Comparison of ENCODE assay signal across 29 cellular contexts in genomic region chr18:46271488-46271887, GRCh38.
"Had no signal": no experiment of that assay in that cellular context is flagged by ENCODE, and none has a peak within 500 bp of the region (broad histone marks: within the 10 kb centered on the region; RNA-seq: fewer than 3 reads in every experiment).

No MANE protein-coding gene starts in this region.

- FAIRE-seq: urothelium cell line had no signal

- H3K36me3 ChIP-seq: suprapubic skin, thoracic aorta, thyroid gland, transverse colon, uterus had no signal

- H3K27me3 ChIP-seq: stomach, suprapubic skin, testis, thyroid gland, tibial artery, tibial nerve, transverse colon, upper lobe of left lung, upper lobe of right lung, uterus, vagina had no signal

- H3K4me1 Mint-ChIP-seq: stimulated activated memory B cell treated with anti-CD40 and anti-IgM and Interleukin-4, amounts not matched to agents 10 μg/mL and 1 μg/mL and 100 μg/mL, for 72 hours had no signal

- H3K4me3 Mint-ChIP-seq: stimulated activated effector memory CD8-positive, alpha-beta T cell treated with anti-CD3 and anti-CD28 coated beads, Interleukin-12 subunit alpha, Interleukin-12 subunit beta, amount 100 ng/mL, for 72 hours; stimulated activated memory B cell treated with anti-CD40 and anti-IgM and Interleukin-4, amounts not matched to agents 10 μg/mL and 1 μg/mL and 100 μg/mL, for 72 hours; stimulated activated naive B cell treated with anti-CD40 and anti-IgM and Interleukin-4, amounts not matched to agents 10 μg/mL and 1 μg/mL and 100 μg/mL, for 72 hours; stimulated activated naive CD8-positive, alpha-beta T cell treated with anti-CD3 and anti-CD28 coated beads, Interleukin-15, amount 100 ng/mL, for 72 hours; stimulated activated naive CD8-positive, alpha-beta T cell treated with anti-CD3 and anti-CD28 coated beads, Interleukin-15, Interleukin-2, amounts not matched to agents 100 ng/mL and 50 ng/mL, for 24 hours; type B pancreatic cell had no signal

- H3K9me3 ChIP-seq: stomach, suprapubic skin, testis, thoracic aorta, thyroid gland, tibial artery, tibial nerve, transverse colon, upper lobe of left lung, upper lobe of right lung, uterus, vagina had no signal

- H3K27ac Mint-ChIP-seq: stimulated activated effector memory CD8-positive, alpha-beta T cell treated with anti-CD3 and anti-CD28 coated beads, Interleukin-12 subunit alpha, Interleukin-12 subunit beta, amount 100 ng/mL, for 72 hours; stimulated activated memory B cell treated with anti-CD40 and anti-IgM and Interleukin-4, amounts not matched to agents 10 μg/mL and 1 μg/mL and 100 μg/mL, for 72 hours; stimulated activated naive B cell treated with anti-CD40 and anti-IgM and Interleukin-4, amounts not matched to agents 10 μg/mL and 1 μg/mL and 100 μg/mL, for 72 hours; stimulated activated naive CD8-positive, alpha-beta T cell treated with anti-CD3 and anti-CD28 coated beads, Interleukin-15, Interleukin-2, amounts not matched to agents 100 ng/mL and 50 ng/mL, for 24 hours; type B pancreatic cell had no signal

- ATAC-seq: stimulated activated effector memory CD8-positive, alpha-beta T cell treated with anti-CD3 and anti-CD28 coated beads, Interleukin-12 subunit alpha, Interleukin-12 subunit beta, amount 100 ng/mL, for 72 hours; stimulated activated memory B cell treated with anti-CD40 and anti-IgM and Interleukin-4, amounts not matched to agents 10 μg/mL and 1 μg/mL and 100 μg/mL, for 72 hours; stimulated activated naive B cell treated with anti-CD40 and anti-IgM and Interleukin-4, amounts not matched to agents 10 μg/mL and 1 μg/mL and 100 μg/mL, for 72 hours; stimulated activated naive CD8-positive, alpha-beta T cell treated with anti-CD3 and anti-CD28 coated beads, Interleukin-15, amount 100 ng/mL, for 72 hours; stimulated activated naive CD8-positive, alpha-beta T cell treated with anti-CD3 and anti-CD28 coated beads, Interleukin-15, Interleukin-2, amounts not matched to agents 100 U/mL and 50 U/mL, for 24 hours; upper lobe of right lung had no signal

- DNase-seq: stimulated activated CD4-positive, alpha-beta T cell treated with anti-CD3 and anti-CD28 coated beads, Interleukin-2, amount 100 ng/mL, for 48 hours; stimulated activated CD4-positive, alpha-beta T cell treated with anti-CD3 and anti-CD28 coated beads, Interleukin-4, amount 100 ng/mL, for 1 hour; stimulated activated CD4-positive, alpha-beta T cell treated with anti-CD3 and anti-CD28 coated beads, Interleukin-4, amount 100 ng/mL, for 24 hours; stimulated activated CD4-positive, alpha-beta T cell treated with anti-CD3 and anti-CD28 coated beads, Interleukin-4, amount 100 ng/mL, for 4 hours; stimulated activated CD8-positive, alpha-beta memory T cell treated with anti-CD3 and anti-CD28 coated beads, Interleukin-4, amount 100 ng/mL, for 48 hours; stimulated activated naive B cell treated with anti-CD40 and anti-IgM and Interleukin-4, amounts not matched to agents 10 μg/mL and 1 μg/mL and 100 μg/mL, for 72 hours; stimulated activated naive CD4-positive, alpha-beta T cell; stimulated activated naive CD4-positive, alpha-beta T cell treated with Interleukin-2 at 50 U/mL for 16 hours; stimulated activated naive CD8-positive, alpha-beta T cell treated with anti-CD3 and anti-CD28 coated beads, Interleukin-15, amount 100 ng/mL, for 72 hours; stimulated activated naive CD8-positive, alpha-beta T cell treated with anti-CD3 and anti-CD28 coated beads, Interleukin-15, Interleukin-2, amounts not matched to agents 100 U/mL and 50 U/mL, for 24 hours; stomach; substantia nigra; testis; thyroid gland; tibial artery; transverse colon; trophoblast cell; upper lobe of left lung; upper lobe of right lung; uterus had no signal

- H3K27ac ChIP-seq: stomach, suprapubic skin, testis, thoracic aorta, thyroid gland, tibial artery, tibial nerve, upper lobe of left lung, upper lobe of right lung, uterus, vagina had no signal

- H3K9me3 Mint-ChIP-seq: stimulated activated effector memory CD8-positive, alpha-beta T cell treated with anti-CD3 and anti-CD28 coated beads, Interleukin-12 subunit alpha, Interleukin-12 subunit beta, amount 100 ng/mL, for 72 hours; stimulated activated memory B cell treated with anti-CD40 and anti-IgM and Interleukin-4, amounts not matched to agents 10 μg/mL and 1 μg/mL and 100 μg/mL, for 72 hours; stimulated activated naive B cell treated with anti-CD40 and anti-IgM and Interleukin-4, amounts not matched to agents 10 μg/mL and 1 μg/mL and 100 μg/mL, for 72 hours; stimulated activated naive CD8-positive, alpha-beta T cell treated with anti-CD3 and anti-CD28 coated beads, Interleukin-15, amount 100 ng/mL, for 72 hours; stimulated activated naive CD8-positive, alpha-beta T cell treated with anti-CD3 and anti-CD28 coated beads, Interleukin-15, Interleukin-2, amounts not matched to agents 100 ng/mL and 50 ng/mL, for 24 hours; type B pancreatic cell had no signal

- H3K27me3 Mint-ChIP-seq: stimulated activated memory B cell treated with anti-CD40 and anti-IgM and Interleukin-4, amounts not matched to agents 10 μg/mL and 1 μg/mL and 100 μg/mL, for 72 hours; stimulated activated naive B cell treated with anti-CD40 and anti-IgM and Interleukin-4, amounts not matched to agents 10 μg/mL and 1 μg/mL and 100 μg/mL, for 72 hours; stimulated activated naive CD8-positive, alpha-beta T cell treated with anti-CD3 and anti-CD28 coated beads, Interleukin-15, amount 100 ng/mL, for 72 hours; stimulated activated naive CD8-positive, alpha-beta T cell treated with anti-CD3 and anti-CD28 coated beads, Interleukin-15, Interleukin-2, amounts not matched to agents 100 ng/mL and 50 ng/mL, for 24 hours; type B pancreatic cell had no signal

- H3K4me1 ChIP-seq: stomach, suprapubic skin, testis, tibial artery, tibial nerve, upper lobe of left lung, upper lobe of right lung, uterus, vagina had no signal

- H3K4me3 ChIP-seq: stomach, suprapubic skin, testis, thoracic aorta, thyroid gland, tibial artery, tibial nerve, transverse colon, upper lobe of left lung, upper lobe of right lung, uterus, vagina had no signal
